15 cellular contexts compared by ENCODE assay signal in genomic region chr7:514242-514641, GRCh38. TPM values are rescaled to one million over a fixed set of nuclear protein-coding genes. Genes with fewer than 3 reads are reported as not detected.
DNase-seq lines count a peak whose midpoint lies in the region; ATAC-seq, FAIRE-seq and TF ChIP-seq lines count a peak whose summit lies in the region.
"Had no signal": no experiment of that assay in that cellular context is flagged by ENCODE, and none has a peak within 500 bp of the region (broad histone marks: within the 10 kb centered on the region; RNA-seq: fewer than 3 reads in every experiment).

No MANE protein-coding gene starts in this region.

- no peak overlapping the region for H2AFZ ChIP-seq in GM23248

- H3F3A ChIP-seq in GM23248 (ENCODE audit: insufficient read depth), result no peaks in the 10 kb centered on the region

- in situ Hi-C loops in GM23248 (cut with MboI), result no loop called here

- no peak overlapping the region for H3K9ac ChIP-seq in GM23248

- H3K9me3 ChIP-seq in left ventricle myocardium inferior (replicated peaks) (no peaks in the 10 kb centered on the region), pancreas (no peaks in the 10 kb centered on the region), uterus (no peaks in the 10 kb centered on the region), GM23248 (ENCODE audit: low read depth) (no peaks in the 10 kb centered on the region)
- H3K9me3 ChIP-seq: ovary had no signal

- H3K27ac ChIP-seq in left ventricle myocardium inferior (replicated peaks), result peak overlapping the region; percentile 51
- H3K27ac ChIP-seq in coronary artery, result peak overlapping the region; percentile 95 to 100
- peak overlapping the region in 3 of 4 donors; percentile 10 to 39 (median 26) for H3K27ac ChIP-seq in pancreas
- H3K27ac ChIP-seq in uterus, result peak overlapping the region; percentile 59 to 80
- H3K27ac ChIP-seq in GM23248, result no peak overlapping the region
- H3K27ac ChIP-seq: ovary had no signal

- no peak for FAIRE-seq in pancreas (lab: Jason Lieb, UNC)
- FAIRE-seq: D721Med, frontal cortex, TTC549 had no signal

- peaks cover 22% of the 10 kb centered on the region for H3K27me3 ChIP-seq in left ventricle myocardium inferior (ENCODE audit: low read depth)
- no peaks in the 10 kb centered on the region for H3K27me3 ChIP-seq in pancreas
- H3K27me3 ChIP-seq in uterus, result no peaks in the 10 kb centered on the region
- H3K27me3 ChIP-seq in GM23248 (replicated peaks; ENCODE audit: insufficient read depth), result no peaks in the 10 kb centered on the region
- H3K27me3 ChIP-seq: ovary had no signal

- 78 to 81% methylated on average over 10 of the region's 10 CpGs for WGBS in pancreas, 2 donors
- 94 to 97% methylated on average over 8 to 10 of the region's 10 CpGs for WGBS in GM23248 (ENCODE audit: low coverage in 1 of 2, low lambda C conversion rate in 2 of 2, missing lambda C conversion rate in 2 of 2), 2 experiments

- no peaks in the 10 kb centered on the region for H3K79me2 ChIP-seq in GM23248 (ENCODE audit: insufficient read depth)

- intact Hi-C loops in left ventricle myocardium inferior (cut with micrococcal nuclease) (no loop called here), cardiac septum (cut with DNase I) (loop anchor here (2.0 kb wide), 1 partner anchor 181 kb away; no protein-coding TSS in a partner anchor), pancreas (cut with DNase I) (loop anchor here in 1 of 3 donors (5.0 kb wide), 1 partner anchor 177 kb away; no protein-coding TSS in a partner anchor), uterus (cut with DNase I; ENCODE audit: low total_unique reads) (loop anchor here (10.0 kb wide), 1 partner anchor 179 kb away; no protein-coding TSS in a partner anchor)

- TF ChIP-seq CTCF in left ventricle myocardium inferior (IDR thresholded peaks at IDR 0.05; ENCODE audit: borderline replicate concordance) (no peak), coronary artery (IDR thresholded peaks at IDR 0.05) (no peak), pancreas (IDR thresholded peaks at IDR 0.05) (no peak), uterus (IDR thresholded peaks at IDR 0.05) (no peak)

- H3K4me1 ChIP-seq in left ventricle myocardium inferior, result peaks cover 62% of the 10 kb centered on the region
- H3K4me1 ChIP-seq in pancreas, result peaks cover 9 to 25% (median 10%) of the 10 kb centered on the region in 3 donors
- H3K4me1 ChIP-seq in uterus, result peaks cover 3 to 9% of the 10 kb centered on the region in 2 donors
- 0 out of 2 replicates have a peak, but pooled peaks cover 7% of the 10 kb centered on the region for H3K4me1 ChIP-seq in GM23248 (ENCODE audit: insufficient read depth)

- DNase-seq in left ventricle myocardium inferior, result no peak
- DNase-seq in cardiac septum (ENCODE audit: low spot score), result no peak
- no peak for DNase-seq in coronary artery (ENCODE audit: low spot score)
- DNase-seq in pancreas, result peak in 2 of 6 donors; percentile 35 to 71
- no peak for DNase-seq in uterus
- DNase-seq in effector CD4-positive, alpha-beta T cell, result no peak
- DNase-seq in GM23248, result no peak
- no peak for DNase-seq in activated CD4-positive, alpha-beta T cell treated with anti-CD3 and anti-CD28 coated beads for 4 hours
- DNase-seq: activated CD8-positive, alpha-beta memory T cell treated with anti-CD3 and anti-CD28 coated beads for 24 hours; NCI-H1417 treated with DMSO at 0.1 percent for 48 hours; NCI-H345; ovary had no signal

- H3K9me2 ChIP-seq in GM23248 (ENCODE audit: insufficient read depth), result no peaks in the 10 kb centered on the region

- H3K4me3 ChIP-seq in left ventricle myocardium inferior (peak overlapping the region; percentile 34), coronary artery (peak overlapping the region; percentile 90), pancreas (peak overlapping the region in 2 of 4 donors; percentile 31 to 100), uterus (no peak overlapping the region), GM23248 (no peak overlapping the region)
- H3K4me3 ChIP-seq: ovary had no signal

- no peaks in the 10 kb centered on the region for H4K20me1 ChIP-seq in GM23248 (ENCODE audit: insufficient read depth)

- no peak for ATAC-seq in pancreas

- no peak overlapping the region for H3K4me2 ChIP-seq in GM23248 (ENCODE audit: unreplicated experiment)

- TF ChIP-seq POLR2A in uterus (IDR thresholded peaks at IDR 0.05), result no peak

- H3K36me3 ChIP-seq in left ventricle myocardium inferior (peaks cover 22% of the 10 kb centered on the region), pancreas (peaks cover 3 to 25% (median 8%) of the 10 kb centered on the region in 3 donors), uterus (no peaks in the 10 kb centered on the region), GM23248 (ENCODE audit: low read depth) (no peaks in the 10 kb centered on the region)
- H3K36me3 ChIP-seq: ovary had no signal

RNA-seq across cellular contexts. Expression of gene PDGFA, which starts 5.4 kb away (rescaled TPM):
- total RNA-seq in left ventricle myocardium inferior, result 26.0 TPM
- 38.9 TPM for total RNA-seq in cardiac septum
- total RNA-seq in pancreas, result 100 to 1,000 TPM in 1 of 6 donors, 10 to 100 TPM in 5; 54.1 to 175 (median 81.5) TPM
- 10 to 100 TPM; 53.3 to 60.4 TPM for polyA plus RNA-seq in pancreas
- total RNA-seq in uterus, result 10 to 100 TPM; 20.9 to 35.1 (median 33.6) TPM
- total RNA-seq in GM23248 (2014; rRNA removed; shearing (Covaris generic)), result 8.4 and 9.4 TPM in 2 replicates
- 4.7 and 5.1 TPM in 2 replicates for polyA plus RNA-seq in GM23248 (2016; fragmentation: Nextera tagmentation; extraction: Ambion mirVana)

Comparison
In these comparisons a context has a peak if more than half of its experiments do, and no peak if none do; other contexts are left out.
1. H3K4me3 ChIP-seq: peak in left ventricle myocardium inferior (single experiment) and coronary artery (single experiment); none in uterus (0 of 2) and GM23248 (single experiment).